1 cellular context compared by ENCODE assay signal in genomic region chr5:55994502-55994997, GRCh38.
TF ChIP-seq lines count a peak whose summit lies in the region.

TSS of gene IL6ST (minus strand) at chr5:55994963. CDS start at chr5:55976278, 18,685 bp downstream.

TF ChIP-seq in HEK293, 187 proteins besides CTCF, POLR2A, EP300 and RAD21 (continued from another document and continues in another):
- TF ChIP-seq ZNF529 (tag by site-specific recombination; IDR thresholded peaks at IDR 0.05; ENCODE audit: insufficient replicate concordance) = no peak
- TF ChIP-seq ZNF211 (tag by site-specific recombination; IDR thresholded peaks at IDR 0.05; ENCODE audit: low read depth) = no peak
- TF ChIP-seq ZNF140 (tag by site-specific recombination; IDR thresholded peaks at IDR 0.05) = no peak
- no peak for TF ChIP-seq ZNF548 (tag by site-specific recombination; IDR thresholded peaks at IDR 0.05)
- no peak for TF ChIP-seq ZNF629 (tag by site-specific recombination; IDR thresholded peaks at IDR 0.05)
- TF ChIP-seq SP3 (tag by site-specific recombination; IDR thresholded peaks at IDR 0.05) = no peak
- no peak; the same call in 1 of the 2 replicates for TF ChIP-seq ZNF777 (tag by site-specific recombination; IDR thresholded peaks at IDR 0.05; ENCODE audit: borderline replicate concordance)
- no peak for TF ChIP-seq ZNF155 (tag by site-specific recombination; IDR thresholded peaks at IDR 0.05)
- no peak for TF ChIP-seq KLF16 (tag by site-specific recombination; IDR thresholded peaks at IDR 0.05)
- TF ChIP-seq KLF8 (tag by site-specific recombination; IDR thresholded peaks at IDR 0.05) = peak; percentile 25; the same call in 1 of the 2 replicates
- TF ChIP-seq ZNF664 (tag by site-specific recombination; IDR thresholded peaks at IDR 0.05) = no peak
- TF ChIP-seq, protein P1, sequence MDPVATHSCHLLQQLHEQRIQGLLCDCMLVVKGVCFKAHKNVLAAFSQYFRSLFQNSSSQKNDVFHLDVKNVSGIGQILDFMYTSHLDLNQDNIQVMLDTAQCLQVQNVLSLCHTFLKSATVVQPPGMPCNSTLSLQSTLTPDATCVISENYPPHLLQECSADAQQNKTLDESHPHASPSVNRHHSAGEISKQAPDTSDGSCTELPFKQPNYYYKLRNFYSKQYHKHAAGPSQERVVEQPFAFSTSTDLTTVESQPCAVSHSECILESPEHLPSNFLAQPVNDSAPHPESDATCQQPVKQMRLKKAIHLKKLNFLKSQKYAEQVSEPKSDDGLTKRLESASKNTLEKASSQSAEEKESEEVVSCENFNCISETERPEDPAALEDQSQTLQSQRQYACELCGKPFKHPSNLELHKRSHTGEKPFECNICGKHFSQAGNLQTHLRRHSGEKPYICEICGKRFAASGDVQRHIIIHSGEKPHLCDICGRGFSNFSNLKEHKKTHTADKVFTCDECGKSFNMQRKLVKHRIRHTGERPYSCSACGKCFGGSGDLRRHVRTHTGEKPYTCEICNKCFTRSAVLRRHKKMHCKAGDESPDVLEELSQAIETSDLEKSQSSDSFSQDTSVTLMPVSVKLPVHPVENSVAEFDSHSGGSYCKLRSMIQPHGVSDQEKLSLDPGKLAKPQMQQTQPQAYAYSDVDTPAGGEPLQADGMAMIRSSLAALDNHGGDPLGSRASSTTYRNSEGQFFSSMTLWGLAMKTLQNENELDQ (tag by site-specific recombination; IDR thresholded peaks at IDR 0.05; ENCODE audit: low read depth) = no peak
- TF ChIP-seq, protein P2, sequence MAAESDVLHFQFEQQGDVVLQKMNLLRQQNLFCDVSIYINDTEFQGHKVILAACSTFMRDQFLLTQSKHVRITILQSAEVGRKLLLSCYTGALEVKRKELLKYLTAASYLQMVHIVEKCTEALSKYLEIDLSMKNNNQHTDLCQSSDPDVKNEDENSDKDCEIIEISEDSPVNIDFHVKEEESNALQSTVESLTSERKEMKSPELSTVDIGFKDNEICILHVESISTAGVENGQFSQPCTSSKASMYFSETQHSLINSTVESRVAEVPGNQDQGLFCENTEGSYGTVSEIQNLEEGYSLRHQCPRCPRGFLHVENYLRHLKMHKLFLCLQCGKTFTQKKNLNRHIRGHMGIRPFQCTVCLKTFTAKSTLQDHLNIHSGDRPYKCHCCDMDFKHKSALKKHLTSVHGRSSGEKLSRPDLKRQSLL (tag by site-specific recombination; IDR thresholded peaks at IDR 0.05) = no peak
- TF ChIP-seq ZNF670 (tag by site-specific recombination; IDR thresholded peaks at IDR 0.05; ENCODE audit: low read depth) = no peak
- no peak for TF ChIP-seq ZNF514 (tag by site-specific recombination; IDR thresholded peaks at IDR 0.05)
- no peak for TF ChIP-seq ZNF354C (tag by site-specific recombination; IDR thresholded peaks at IDR 0.05; ENCODE audit: borderline replicate concordance, low read depth)
- no peak; the same call in 1 of the 2 replicates for TF ChIP-seq ZBTB21 (tag by site-specific recombination; IDR thresholded peaks at IDR 0.05)
- TF ChIP-seq, protein P3, sequence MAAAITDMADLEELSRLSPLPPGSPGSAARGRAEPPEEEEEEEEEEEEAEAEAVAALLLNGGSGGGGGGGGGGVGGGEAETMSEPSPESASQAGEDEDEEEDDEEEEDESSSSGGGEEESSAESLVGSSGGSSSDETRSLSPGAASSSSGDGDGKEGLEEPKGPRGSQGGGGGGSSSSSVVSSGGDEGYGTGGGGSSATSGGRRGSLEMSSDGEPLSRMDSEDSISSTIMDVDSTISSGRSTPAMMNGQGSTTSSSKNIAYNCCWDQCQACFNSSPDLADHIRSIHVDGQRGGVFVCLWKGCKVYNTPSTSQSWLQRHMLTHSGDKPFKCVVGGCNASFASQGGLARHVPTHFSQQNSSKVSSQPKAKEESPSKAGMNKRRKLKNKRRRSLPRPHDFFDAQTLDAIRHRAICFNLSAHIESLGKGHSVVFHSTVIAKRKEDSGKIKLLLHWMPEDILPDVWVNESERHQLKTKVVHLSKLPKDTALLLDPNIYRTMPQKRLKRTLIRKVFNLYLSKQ (tag by site-specific recombination; IDR thresholded peaks at IDR 0.05; ENCODE audit: borderline replicate concordance) = no peak
- no peak for TF ChIP-seq BCL6B (tag by site-specific recombination; IDR thresholded peaks at IDR 0.05)
- no peak for TF ChIP-seq ZNF510 (tag by site-specific recombination; IDR thresholded peaks at IDR 0.05; ENCODE audit: insufficient replicate concordance)
- TF ChIP-seq PRDM1 (tag by site-specific recombination; IDR thresholded peaks at IDR 0.05) = no peak
- TF ChIP-seq KLF7 (tag by site-specific recombination; IDR thresholded peaks at IDR 0.05; ENCODE audit: borderline replicate concordance) = no peak
- no peak for TF ChIP-seq OVOL3 (tag by site-specific recombination; IDR thresholded peaks at IDR 0.05)
- TF ChIP-seq ZNF37A (tag by site-specific recombination; IDR thresholded peaks at IDR 0.05) = 0 out of 2 replicates have a peak, but pooled peaks have one; percentile 32
- TF ChIP-seq, protein P4, sequence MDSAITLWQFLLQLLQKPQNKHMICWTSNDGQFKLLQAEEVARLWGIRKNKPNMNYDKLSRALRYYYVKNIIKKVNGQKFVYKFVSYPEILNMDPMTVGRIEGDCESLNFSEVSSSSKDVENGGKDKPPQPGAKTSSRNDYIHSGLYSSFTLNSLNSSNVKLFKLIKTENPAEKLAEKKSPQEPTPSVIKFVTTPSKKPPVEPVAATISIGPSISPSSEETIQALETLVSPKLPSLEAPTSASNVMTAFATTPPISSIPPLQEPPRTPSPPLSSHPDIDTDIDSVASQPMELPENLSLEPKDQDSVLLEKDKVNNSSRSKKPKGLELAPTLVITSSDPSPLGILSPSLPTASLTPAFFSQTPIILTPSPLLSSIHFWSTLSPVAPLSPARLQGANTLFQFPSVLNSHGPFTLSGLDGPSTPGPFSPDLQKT (IDR thresholded peaks at IDR 0.05; ENCODE audit: borderline replicate concordance, low read depth, low read length) = no peak
- no peak for TF ChIP-seq ZNF239 (tag by site-specific recombination; IDR thresholded peaks at IDR 0.05)
- no peak for TF ChIP-seq ZNF776 (tag by site-specific recombination; IDR thresholded peaks at IDR 0.05; ENCODE audit: borderline replicate concordance)
- TF ChIP-seq, protein P5, sequence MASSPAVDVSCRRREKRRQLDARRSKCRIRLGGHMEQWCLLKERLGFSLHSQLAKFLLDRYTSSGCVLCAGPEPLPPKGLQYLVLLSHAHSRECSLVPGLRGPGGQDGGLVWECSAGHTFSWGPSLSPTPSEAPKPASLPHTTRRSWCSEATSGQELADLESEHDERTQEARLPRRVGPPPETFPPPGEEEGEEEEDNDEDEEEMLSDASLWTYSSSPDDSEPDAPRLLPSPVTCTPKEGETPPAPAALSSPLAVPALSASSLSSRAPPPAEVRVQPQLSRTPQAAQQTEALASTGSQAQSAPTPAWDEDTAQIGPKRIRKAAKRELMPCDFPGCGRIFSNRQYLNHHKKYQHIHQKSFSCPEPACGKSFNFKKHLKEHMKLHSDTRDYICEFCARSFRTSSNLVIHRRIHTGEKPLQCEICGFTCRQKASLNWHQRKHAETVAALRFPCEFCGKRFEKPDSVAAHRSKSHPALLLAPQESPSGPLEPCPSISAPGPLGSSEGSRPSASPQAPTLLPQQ (tag by site-specific recombination; IDR thresholded peaks at IDR 0.05) = peak; percentile 70
- no peak for TF ChIP-seq ZSCAN16 (tag by site-specific recombination; IDR thresholded peaks at IDR 0.05)
- TF ChIP-seq YY2 (tag by site-specific recombination; IDR thresholded peaks at IDR 0.05) = no peak
- peak; percentile 55; the same call in 1 of the 2 replicates for TF ChIP-seq ZBTB1 (tag by site-specific recombination; IDR thresholded peaks at IDR 0.05)
- no peak for TF ChIP-seq ZNF423 (tag by site-specific recombination; IDR thresholded peaks at IDR 0.05)
- TF ChIP-seq ZNF274 (IDR thresholded peaks at IDR 0.05; ENCODE audit: low read length) = no peak
- TF ChIP-seq ZNF274 (tag by site-specific recombination; IDR thresholded peaks at IDR 0.05; ENCODE audit: borderline replicate concordance) = no peak
- TF ChIP-seq ZNF48 (tag by site-specific recombination; IDR thresholded peaks at IDR 0.05) = no peak
- no peak for TF ChIP-seq EGR2 (tag by site-specific recombination; IDR thresholded peaks at IDR 0.05; ENCODE audit: low read depth)
- no peak for TF ChIP-seq ZNF768 (tag by site-specific recombination; IDR thresholded peaks at IDR 0.05)
- 0 out of 2 replicates have a peak, but pooled peaks have one; percentile 14 for TF ChIP-seq YY1 (tag by site-specific recombination; IDR thresholded peaks at IDR 0.05)
- TF ChIP-seq, protein P6, sequence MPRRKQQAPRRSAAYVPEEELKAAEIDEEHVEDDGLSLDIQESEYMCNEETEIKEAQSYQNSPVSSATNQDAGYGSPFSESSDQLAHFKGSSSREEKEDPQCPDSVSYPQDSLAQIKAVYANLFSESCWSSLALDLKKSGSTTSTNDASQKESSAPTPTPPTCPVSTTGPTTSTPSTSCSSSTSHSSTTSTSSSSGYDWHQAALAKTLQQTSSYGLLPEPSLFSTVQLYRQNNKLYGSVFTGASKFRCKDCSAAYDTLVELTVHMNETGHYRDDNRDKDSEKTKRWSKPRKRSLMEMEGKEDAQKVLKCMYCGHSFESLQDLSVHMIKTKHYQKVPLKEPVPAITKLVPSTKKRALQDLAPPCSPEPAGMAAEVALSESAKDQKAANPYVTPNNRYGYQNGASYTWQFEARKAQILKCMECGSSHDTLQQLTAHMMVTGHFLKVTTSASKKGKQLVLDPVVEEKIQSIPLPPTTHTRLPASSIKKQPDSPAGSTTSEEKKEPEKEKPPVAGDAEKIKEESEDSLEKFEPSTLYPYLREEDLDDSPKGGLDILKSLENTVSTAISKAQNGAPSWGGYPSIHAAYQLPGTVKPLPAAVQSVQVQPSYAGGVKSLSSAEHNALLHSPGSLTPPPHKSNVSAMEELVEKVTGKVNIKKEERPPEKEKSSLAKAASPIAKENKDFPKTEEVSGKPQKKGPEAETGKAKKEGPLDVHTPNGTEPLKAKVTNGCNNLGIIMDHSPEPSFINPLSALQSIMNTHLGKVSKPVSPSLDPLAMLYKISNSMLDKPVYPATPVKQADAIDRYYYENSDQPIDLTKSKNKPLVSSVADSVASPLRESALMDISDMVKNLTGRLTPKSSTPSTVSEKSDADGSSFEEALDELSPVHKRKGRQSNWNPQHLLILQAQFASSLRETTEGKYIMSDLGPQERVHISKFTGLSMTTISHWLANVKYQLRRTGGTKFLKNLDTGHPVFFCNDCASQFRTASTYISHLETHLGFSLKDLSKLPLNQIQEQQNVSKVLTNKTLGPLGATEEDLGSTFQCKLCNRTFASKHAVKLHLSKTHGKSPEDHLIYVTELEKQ (tag by site-specific recombination; IDR thresholded peaks at IDR 0.05; ENCODE audit: borderline replicate concordance) = no peak; the same call in 1 of the 2 replicates
- peak; percentile 93 for TF ChIP-seq ZNF600 (tag by site-specific recombination; IDR thresholded peaks at IDR 0.05)
- no peak for TF ChIP-seq ZNF214 (tag by site-specific recombination; IDR thresholded peaks at IDR 0.05; ENCODE audit: borderline replicate concordance)
- no peak for TF ChIP-seq ZNF416 (tag by site-specific recombination; IDR thresholded peaks at IDR 0.05)
- no peak for TF ChIP-seq ZFP41 (tag by site-specific recombination; IDR thresholded peaks at IDR 0.05; ENCODE audit: borderline replicate concordance)
- TF ChIP-seq, protein P7, sequence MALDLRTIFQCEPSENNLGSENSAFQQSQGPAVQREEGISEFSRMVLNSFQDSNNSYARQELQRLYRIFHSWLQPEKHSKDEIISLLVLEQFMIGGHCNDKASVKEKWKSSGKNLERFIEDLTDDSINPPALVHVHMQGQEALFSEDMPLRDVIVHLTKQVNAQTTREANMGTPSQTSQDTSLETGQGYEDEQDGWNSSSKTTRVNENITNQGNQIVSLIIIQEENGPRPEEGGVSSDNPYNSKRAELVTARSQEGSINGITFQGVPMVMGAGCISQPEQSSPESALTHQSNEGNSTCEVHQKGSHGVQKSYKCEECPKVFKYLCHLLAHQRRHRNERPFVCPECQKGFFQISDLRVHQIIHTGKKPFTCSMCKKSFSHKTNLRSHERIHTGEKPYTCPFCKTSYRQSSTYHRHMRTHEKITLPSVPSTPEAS (tag by site-specific recombination; IDR thresholded peaks at IDR 0.05) = no peak
- TF ChIP-seq TCF7L2 (IDR thresholded peaks at IDR 0.05; ENCODE audit: borderline replicate concordance, low read depth, low read length) = no peak
- no peak for TF ChIP-seq ZNF626 (tag by site-specific recombination; IDR thresholded peaks at IDR 0.05)
- TF ChIP-seq ZSCAN23 (tag by site-specific recombination; IDR thresholded peaks at IDR 0.05) = no peak
- 0 out of 2 replicates have a peak, but pooled peaks have one; percentile 32 for TF ChIP-seq ZNF133 (tag by site-specific recombination; IDR thresholded peaks at IDR 0.05)
- no peak for TF ChIP-seq ZNF621 (tag by site-specific recombination; IDR thresholded peaks at IDR 0.05)
- TF ChIP-seq, protein P8, sequence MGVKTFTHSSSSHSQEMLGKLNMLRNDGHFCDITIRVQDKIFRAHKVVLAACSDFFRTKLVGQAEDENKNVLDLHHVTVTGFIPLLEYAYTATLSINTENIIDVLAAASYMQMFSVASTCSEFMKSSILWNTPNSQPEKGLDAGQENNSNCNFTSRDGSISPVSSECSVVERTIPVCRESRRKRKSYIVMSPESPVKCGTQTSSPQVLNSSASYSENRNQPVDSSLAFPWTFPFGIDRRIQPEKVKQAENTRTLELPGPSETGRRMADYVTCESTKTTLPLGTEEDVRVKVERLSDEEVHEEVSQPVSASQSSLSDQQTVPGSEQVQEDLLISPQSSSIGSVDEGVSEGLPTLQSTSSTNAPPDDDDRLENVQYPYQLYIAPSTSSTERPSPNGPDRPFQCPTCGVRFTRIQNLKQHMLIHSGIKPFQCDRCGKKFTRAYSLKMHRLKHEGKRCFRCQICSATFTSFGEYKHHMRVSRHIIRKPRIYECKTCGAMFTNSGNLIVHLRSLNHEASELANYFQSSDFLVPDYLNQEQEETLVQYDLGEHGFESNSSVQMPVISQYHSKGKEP (tag by site-specific recombination; IDR thresholded peaks at IDR 0.05) = no peak
- no peak for TF ChIP-seq ZNF223 (tag by site-specific recombination; IDR thresholded peaks at IDR 0.05)
- no peak for TF ChIP-seq ZNF362 (tag by site-specific recombination; IDR thresholded peaks at IDR 0.05)
- no peak for TF ChIP-seq ZNF677 (tag by site-specific recombination; IDR thresholded peaks at IDR 0.05)
- no peak for TF ChIP-seq ZNF292 (tag by site-specific recombination; IDR thresholded peaks at IDR 0.05; ENCODE audit: borderline replicate concordance, low read depth)
